Comparison of ENCODE assay signal across 11 cellular contexts in the genomic region with DNA sequence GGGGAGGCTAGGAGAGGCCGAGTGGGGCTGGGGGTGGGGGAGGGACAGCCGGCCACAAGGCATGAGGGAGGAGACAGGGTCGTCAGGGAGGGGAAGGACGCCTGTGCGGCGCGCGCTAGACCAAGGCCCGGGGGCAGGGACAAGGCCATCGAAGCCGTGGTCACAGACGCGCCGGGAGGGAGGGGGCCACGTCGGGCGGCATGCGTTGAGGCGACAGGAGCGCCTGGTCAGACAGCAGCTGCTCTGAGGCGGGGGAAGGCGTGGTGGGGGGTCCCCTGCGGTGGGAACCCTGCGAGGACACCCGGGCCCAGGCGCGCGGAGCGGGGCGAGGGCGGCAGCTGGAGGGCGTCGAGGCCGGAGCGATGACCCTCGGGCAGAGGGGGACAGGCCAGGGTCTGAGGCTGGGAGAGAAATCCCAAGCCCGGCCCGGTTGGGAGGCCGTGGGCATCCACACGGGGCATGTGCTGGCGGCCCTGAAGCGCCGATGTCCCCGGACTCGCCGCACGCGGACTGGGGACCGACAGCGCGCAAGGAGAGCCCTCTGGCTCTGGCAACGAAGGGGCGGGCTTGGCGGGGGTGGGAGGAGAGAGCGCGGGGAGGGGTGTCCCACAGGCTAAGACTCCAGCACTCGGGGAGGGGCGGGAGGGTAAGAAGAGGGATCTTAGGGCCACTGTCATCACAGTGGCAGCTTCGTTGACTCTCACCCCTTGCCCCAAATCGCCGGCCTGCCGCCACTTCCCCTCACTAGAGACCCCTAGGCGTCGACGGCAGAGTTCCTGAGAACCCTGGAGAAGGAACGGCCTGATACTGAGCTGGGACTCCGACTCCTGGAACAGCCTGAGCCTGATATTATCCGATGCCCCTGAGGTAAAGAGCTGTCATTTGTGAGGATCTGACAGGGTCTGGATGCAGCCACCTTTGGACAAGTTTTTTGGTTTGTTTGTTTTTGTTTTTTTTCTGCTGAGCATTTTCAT. TPM values are rescaled to one million over a fixed set of nuclear protein-coding genes. Genes with fewer than 3 reads are reported as not detected.
A peak's percentile ranks its signal among the peaks of the same experiment; 100 is the strongest.
DNase-seq lines count a peak whose midpoint lies in the region; ATAC-seq, FAIRE-seq and TF ChIP-seq lines count a peak whose summit lies in the region.
"Had no signal": no experiment of that assay in that cellular context is flagged by ENCODE, and none has a peak within 500 bp of the region (broad histone marks: within the 10 kb centered on the region; RNA-seq: fewer than 3 reads in every experiment).

No MANE protein-coding gene starts in this region.

- H3K4me3 Mint-ChIP-seq in MCF 10A (ENCODE audit: unreplicated experiment): no peak overlapping the region
- peak overlapping the region; percentile 39 for H3K4me3 Mint-ChIP-seq in activated T-helper 2 cell treated with anti-CD3 and anti-CD28 coated beads, Interferon-gamma antibody, Interleukin-2, Interleukin-4, amounts not matched to agents 10 μg/mL and 5 μg/mL and 100 μg/mL, durations not matched to agents 14 hours and 24 hours and 36 hours (ENCODE audit: low read depth)

- DNase-seq in breast epithelium (ENCODE audit: low spot score in 2 of 2): peak in 1 of 2 donors; percentile 15
- DNase-seq in MCF 10A (ENCODE audit: unreplicated experiment): no peak
- no peak for DNase-seq in activated T-helper 2 cell treated with anti-CD3 and anti-CD28 coated beads, Interferon-gamma antibody, Interleukin-2, Interleukin-4, amounts not matched to agents 10 μg/mL and 5 μg/mL and 100 μg/mL, durations not matched to agents 14 hours and 24 hours and 36 hours (ENCODE audit: low spot score)
- DNase-seq in HepG2 (ENCODE audit: low spot score): no peak
- peak in 1 of 2 donors; percentile 75 for DNase-seq in aorta
- no peak for DNase-seq in NCI-H1694 treated with DMSO at 0.1 percent for 48 hours (lab: John Stamatoyannopoulos, UW)
- no peak for DNase-seq in epidermal melanocyte (ENCODE audit: insufficient read length, low spot score)
- DNase-seq in prostate gland (ENCODE audit: low spot score): no peak
- DNase-seq: NCI-H1048 had no signal

- H3K4me1 ChIP-seq in breast epithelium (no peaks in the 10 kb centered on the region), HepG2 (ENCODE audit: insufficient read depth, low read length) (peaks cover 13% of the 10 kb centered on the region; the same call in 1 of the 2 replicates), aorta (ENCODE audit: control insufficient read depth in 1 of 2, insufficient read depth in 2 of 2, low read length in 2 of 2) (no peaks in the 10 kb centered on the region), prostate gland (replicated peaks) (no peaks in the 10 kb centered on the region)

- TF ChIP-seq POLR2A in breast epithelium (IDR thresholded peaks at IDR 0.05): no peak
- no peak for TF ChIP-seq POLR2A in HepG2 (IDR thresholded peaks at IDR 0.05; ENCODE audit: insufficient read depth in 1 of 2, low read depth in 2 of 2, low read length in 2 of 2)
- TF ChIP-seq POLR2A in prostate gland (IDR thresholded peaks at IDR 0.05): no peak

- peaks cover 12% of the 10 kb centered on the region for H3K4me1 Mint-ChIP-seq in MCF 10A (ENCODE audit: insufficient read depth, unreplicated experiment)
- H3K4me1 Mint-ChIP-seq in activated T-helper 2 cell treated with anti-CD3 and anti-CD28 coated beads, Interferon-gamma antibody, Interleukin-2, Interleukin-4, amounts not matched to agents 10 μg/mL and 5 μg/mL and 100 μg/mL, durations not matched to agents 14 hours and 24 hours and 36 hours (ENCODE audit: low read depth): peaks cover 12% of the 10 kb centered on the region

- in situ Hi-C loops in HepG2 (cut with HindIII; ENCODE audit: extremely low pct_ligation_motif_present, low pct_unique_long_range_greater_than_20kb): no loop called here

- H3K79me2 ChIP-seq in HepG2 (ENCODE audit: insufficient read depth, low read length): no peaks in the 10 kb centered on the region

- BruUV-seq in MCF 10A (replicated peaks; lab: Mats Ljungman, UMichigan): no TSS peak
- BruUV-seq in HepG2 (replicated peaks; lab: Mats Ljungman, UMichigan): no TSS peak

- POLR2A ChIA-PET in MCF 10A (lab: Yijun Ruan, JAX): interaction anchor here (0.5 to 0.7 kb wide), 3 partner anchors 9 to 1456 kb away, joined by 3 to 5 read pairs (median 4); no protein-coding TSS in a partner anchor
- POLR2A ChIA-PET in HepG2 (lab: Yijun Ruan, JAX): no interaction called here

- no peak for TF ChIP-seq RAD21 in HepG2 (CRISPR knock-in tag; IDR thresholded peaks at IDR 0.05)

- H3K9ac ChIP-seq in HepG2 (ENCODE audit: insufficient read depth, low read depth, low read length): no peak overlapping the region

- ATAC-seq in HepG2 (peak; percentile 36), aorta (ENCODE audit: low FRiP score) (peak; percentile 56)

- TF ChIP-seq CTCF in breast epithelium (IDR thresholded peaks at IDR 0.05) (no peak), MCF 10A (IDR thresholded peaks at IDR 0.05; ENCODE audit: unreplicated experiment) (no peak), HepG2 (CRISPR knock-in tag; IDR thresholded peaks at IDR 0.05) (no peak), prostate gland (IDR thresholded peaks at IDR 0.05) (no peak)

- no peaks in the 10 kb centered on the region for H4K20me1 ChIP-seq in HepG2 (ENCODE audit: insufficient read depth, low read length)

- CTCF ChIA-PET in MCF 10A (lab: Yijun Ruan, JAX): interaction anchor here (0.6 kb wide), 1 partner anchor 28 kb away, joined by 3 read pairs; no protein-coding TSS in a partner anchor
- CTCF ChIA-PET in HepG2 (lab: Yijun Ruan, JAX; ENCODE audit: low intra/inter-chr PET ratio, low total read pairs): no interaction called here

- H3K27ac ChIP-seq in breast epithelium (peak overlapping the region; percentile 25 to 72), HepG2 (ENCODE audit: extremely low read length, insufficient read depth, low read length) (no peak overlapping the region), aorta (ENCODE audit: low read depth in 1 of 2, low read length in 2 of 2) (no peak overlapping the region), prostate gland (no peak overlapping the region)
- H3K27ac ChIP-seq: skin epidermis had no signal

- intact Hi-C loops in breast epithelium (cut with DNase I; ENCODE audit: low total_unique reads) (no loop called here), MCF 10A (cut with micrococcal nuclease) (no loop called here), HepG2 (cut with micrococcal nuclease; ENCODE audit: unreplicated experiment) (no loop called here), aorta (cut with DNase I) (no loop called here), prostate gland (cut with DNase I) (no loop called here)
- intact Hi-C loops in activated T-helper 2 cell treated with anti-CD3 and anti-CD28 coated beads, Interferon-gamma antibody, Interleukin-2, Interleukin-4, amounts not matched to agents 10 μg/mL and 5 μg/mL and 100 μg/mL, durations not matched to agents 14 hours and 24 hours and 36 hours (cut with micrococcal nuclease): no loop called here

- no peak overlapping the region for H2AFZ ChIP-seq in HepG2 (ENCODE audit: low read length)

- no peak overlapping the region for H3K27ac Mint-ChIP-seq in MCF 10A (ENCODE audit: low read depth, unreplicated experiment)
- H3K27ac Mint-ChIP-seq in activated T-helper 2 cell treated with anti-CD3 and anti-CD28 coated beads, Interferon-gamma antibody, Interleukin-2, Interleukin-4, amounts not matched to agents 10 μg/mL and 5 μg/mL and 100 μg/mL, durations not matched to agents 14 hours and 24 hours and 36 hours: no peak overlapping the region

- WGBS in HepG2 (ENCODE audit: low lambda C conversion rate): 40% methylated on average over 60 of the region's 68 CpGs
- 5 to 11% methylated on average over 66 to 68 of the region's 68 CpGs for WGBS in aorta, 2 donors
- 38% methylated on average over 66 of the region's 68 CpGs for WGBS in prostate gland

- no peaks in the 10 kb centered on the region for H3K9me3 Mint-ChIP-seq in MCF 10A (ENCODE audit: unreplicated experiment)
- H3K9me3 Mint-ChIP-seq in activated T-helper 2 cell treated with anti-CD3 and anti-CD28 coated beads, Interferon-gamma antibody, Interleukin-2, Interleukin-4, amounts not matched to agents 10 μg/mL and 5 μg/mL and 100 μg/mL, durations not matched to agents 14 hours and 24 hours and 36 hours: no peaks in the 10 kb centered on the region

- no peak for FAIRE-seq in HepG2 (lab: Jason Lieb, UNC)

- peaks cover 19% of the 10 kb centered on the region for H3K27me3 Mint-ChIP-seq in MCF 10A (ENCODE audit: insufficient read depth, unreplicated experiment)
- peaks cover 40% of the 10 kb centered on the region for H3K27me3 Mint-ChIP-seq in activated T-helper 2 cell treated with anti-CD3 and anti-CD28 coated beads, Interferon-gamma antibody, Interleukin-2, Interleukin-4, amounts not matched to agents 10 μg/mL and 5 μg/mL and 100 μg/mL, durations not matched to agents 14 hours and 24 hours and 36 hours (ENCODE audit: low read depth)

- no peak for TF ChIP-seq EP300 in HepG2 (IDR thresholded peaks at IDR 0.05; ENCODE audit: low read depth in 2 of 2, low read length in 2 of 2)
- TF ChIP-seq EP300 in HepG2 (CRISPR knock-in tag; IDR thresholded peaks at IDR 0.05; ENCODE audit: borderline replicate concordance): no peak

- H3K9me3 ChIP-seq in breast epithelium (no peaks in the 10 kb centered on the region), HepG2 (ENCODE audit: low read length) (no peaks in the 10 kb centered on the region), aorta (ENCODE audit: control insufficient read depth, low read length) (no peaks in the 10 kb centered on the region), prostate gland (no peaks in the 10 kb centered on the region)

- H3K27me3 ChIP-seq in breast epithelium (peaks cover 3 to 13% of the 10 kb centered on the region in 2 donors), HepG2 (ENCODE audit: control insufficient read depth in 1 of 2, insufficient read depth in 2 of 2, low read length in 2 of 2) (peaks cover 7 to 57% of the 10 kb centered on the region in 2 experiments; a peak in 4 of 5 replicates), aorta (ENCODE audit: control insufficient read depth in 1 of 2, insufficient read depth in 2 of 2, low read length in 1 of 2) (peaks cover 0 to 3% of the 10 kb centered on the region in 2 donors), prostate gland (replicated peaks; ENCODE audit: insufficient read depth) (peaks cover 8% of the 10 kb centered on the region)

- H3K36me3 Mint-ChIP-seq in MCF 10A (ENCODE audit: insufficient read depth, unreplicated experiment): no peaks in the 10 kb centered on the region
- H3K36me3 Mint-ChIP-seq in activated T-helper 2 cell treated with anti-CD3 and anti-CD28 coated beads, Interferon-gamma antibody, Interleukin-2, Interleukin-4, amounts not matched to agents 10 μg/mL and 5 μg/mL and 100 μg/mL, durations not matched to agents 14 hours and 24 hours and 36 hours (ENCODE audit: low read depth): no peaks in the 10 kb centered on the region

- H3K36me3 ChIP-seq in breast epithelium (no peaks in the 10 kb centered on the region), HepG2 (replicated peaks in 1 of 2; ENCODE audit: control insufficient read depth in 1 of 2, insufficient read depth in 2 of 2, low read length in 2 of 2) (no peaks in the 10 kb centered on the region), aorta (ENCODE audit: control insufficient read depth in 1 of 2, insufficient read depth in 2 of 2, low read length in 1 of 2) (no peaks in the 10 kb centered on the region), prostate gland (no peaks in the 10 kb centered on the region)

- peak overlapping the region; percentile 41; the same call in 1 of the 2 replicates for H3K4me2 ChIP-seq in HepG2 (ENCODE audit: low read depth, low read length)

- peak overlapping the region in 2 of 3 donors; percentile 20 to 48 for H3K4me3 ChIP-seq in breast epithelium
- peak overlapping the region in 1 of 3 experiments; percentile 30; a peak in 1 of 6 replicates for H3K4me3 ChIP-seq in HepG2 (replicated peaks in 1 of 3; ENCODE audit: insufficient read depth in 1 of 3, low read depth in 2 of 3, low read length in 3 of 3)
- no peak overlapping the region for H3K4me3 ChIP-seq in aorta (ENCODE audit: low read length in 2 of 2)
- H3K4me3 ChIP-seq in prostate gland: no peak overlapping the region
- H3K4me3 ChIP-seq: skin epidermis had no signal

RNA-seq across cellular contexts. Expression of a gene that starts 5.0 kb away (rescaled TPM):
- total RNA-seq in breast epithelium (under 1 TPM in 1 of 3 donors, not detected in 2; under 0.01 TPM), MCF 10A (2022) (not detected in 2 replicates), HepG2 (2016; rRNA removed; fragmentation: Illumina TruSeq; extraction: Trizol) (not detected in 2 replicates), aorta (not detected), prostate gland (not detected)
- total RNA-seq in activated T-helper 2 cell treated with anti-CD3 and anti-CD28 coated beads, Interferon-gamma antibody, Interleukin-2, Interleukin-4, amounts not matched to agents 10 μg/mL and 5 μg/mL and 100 μg/mL, durations not matched to agents 14 hours and 24 hours and 36 hours: not detected in 2 replicates
- total RNA-seq in HepG2 (2016; cell fraction: cytosol; rRNA removed; fragmentation: Illumina TruSeq; extraction: Trizol; ENCODE audit: low read depth): not detected in 2 replicates
- not detected in 2 replicates for total RNA-seq in HepG2 (2016; cell fraction: insoluble cytoplasmic fraction; rRNA removed; fragmentation: Illumina TruSeq; extraction: Trizol)
- total RNA-seq in HepG2 (2016; cell fraction: membrane; rRNA removed; fragmentation: Illumina TruSeq; extraction: Trizol): not detected in 2 replicates
- total RNA-seq in HepG2 (2016; cell fraction: nucleus; rRNA removed; fragmentation: Illumina TruSeq; extraction: Trizol): not detected in 2 replicates
- polyA plus RNA-seq in HepG2 (2011; rRNA removed) (not detected in 2 replicates), aorta (not detected)
- polyA plus RNA-seq in HepG2 (2011; cell fraction: cytosol; rRNA removed): not detected in 2 replicates
- not detected in 2 replicates for polyA plus RNA-seq in HepG2 (2011; cell fraction: nucleus; rRNA removed)
- polyA plus RNA-seq in HepG2 (2012): not detected in 2 replicates
- polyA plus RNA-seq in HepG2 (2016; cell fraction: cytosol; fragmentation: Illumina TruSeq; extraction: Trizol; ENCODE audit: low read depth): not detected in 2 replicates
- polyA plus RNA-seq in HepG2 (2016; cell fraction: insoluble cytoplasmic fraction; fragmentation: Illumina TruSeq; extraction: Trizol; ENCODE audit: low read depth): not detected in 2 replicates
- polyA plus RNA-seq in HepG2 (2016; cell fraction: membrane; fragmentation: Illumina TruSeq; extraction: Trizol; ENCODE audit: low read depth): not detected in 2 replicates
- not detected in 2 replicates for polyA plus RNA-seq in HepG2 (2016; cell fraction: nucleus; fragmentation: Illumina TruSeq; extraction: Trizol; ENCODE audit: insufficient read depth, low read depth)
- not detected in 2 replicates for polyA minus RNA-seq in HepG2 (2011; rRNA and poly(A)+ RNA removed; ENCODE audit: low replicate concordance)
- not detected in 2 replicates for polyA minus RNA-seq in HepG2 (2011; cell fraction: cytosol; rRNA and poly(A)+ RNA removed)
- polyA minus RNA-seq in HepG2 (2011; cell fraction: nucleus; rRNA and poly(A)+ RNA removed): not detected in 2 replicates
- total RNA-seq: glomerular endothelial cell had no signal

RNA-seq across cellular contexts. Expression of a gene that starts 6.4 kb away (rescaled TPM):
- total RNA-seq in breast epithelium (not detected), MCF 10A (2022) (not detected in 2 replicates), HepG2 (2016; rRNA removed; fragmentation: Illumina TruSeq; extraction: Trizol) (not detected in 2 replicates), aorta (not detected), prostate gland (1 to 10 TPM in 1 of 2 donors, not detected in 1; 4.4 TPM)
- total RNA-seq in activated T-helper 2 cell treated with anti-CD3 and anti-CD28 coated beads, Interferon-gamma antibody, Interleukin-2, Interleukin-4, amounts not matched to agents 10 μg/mL and 5 μg/mL and 100 μg/mL, durations not matched to agents 14 hours and 24 hours and 36 hours: not detected in 2 replicates
- not detected in 2 replicates for total RNA-seq in HepG2 (2016; cell fraction: cytosol; rRNA removed; fragmentation: Illumina TruSeq; extraction: Trizol; ENCODE audit: low read depth)
- total RNA-seq in HepG2 (2016; cell fraction: insoluble cytoplasmic fraction; rRNA removed; fragmentation: Illumina TruSeq; extraction: Trizol): not detected in 2 replicates
- not detected in 2 replicates for total RNA-seq in HepG2 (2016; cell fraction: membrane; rRNA removed; fragmentation: Illumina TruSeq; extraction: Trizol)
- not detected in 2 replicates for total RNA-seq in HepG2 (2016; cell fraction: nucleus; rRNA removed; fragmentation: Illumina TruSeq; extraction: Trizol)
- polyA plus RNA-seq in HepG2 (2011; rRNA removed) (not detected in 2 replicates), aorta (not detected)
- polyA plus RNA-seq in HepG2 (2011; cell fraction: cytosol; rRNA removed): not detected in 2 replicates
- not detected in 2 replicates for polyA plus RNA-seq in HepG2 (2011; cell fraction: nucleus; rRNA removed)
- polyA plus RNA-seq in HepG2 (2012): not detected in 2 replicates
- not detected in 2 replicates for polyA plus RNA-seq in HepG2 (2016; cell fraction: cytosol; fragmentation: Illumina TruSeq; extraction: Trizol; ENCODE audit: low read depth)
- polyA plus RNA-seq in HepG2 (2016; cell fraction: insoluble cytoplasmic fraction; fragmentation: Illumina TruSeq; extraction: Trizol; ENCODE audit: low read depth): not detected in 2 replicates
- not detected in 2 replicates for polyA plus RNA-seq in HepG2 (2016; cell fraction: membrane; fragmentation: Illumina TruSeq; extraction: Trizol; ENCODE audit: low read depth)
- not detected in 2 replicates for polyA plus RNA-seq in HepG2 (2016; cell fraction: nucleus; fragmentation: Illumina TruSeq; extraction: Trizol; ENCODE audit: insufficient read depth, low read depth)
- not detected in 2 replicates for polyA minus RNA-seq in HepG2 (2011; rRNA and poly(A)+ RNA removed; ENCODE audit: low replicate concordance)
- polyA minus RNA-seq in HepG2 (2011; cell fraction: cytosol; rRNA and poly(A)+ RNA removed): not detected in 2 replicates
- polyA minus RNA-seq in HepG2 (2011; cell fraction: nucleus; rRNA and poly(A)+ RNA removed): not detected in 2 replicates
- total RNA-seq: glomerular endothelial cell had no signal

RNA-seq across cellular contexts. Expression of a gene that starts 19.3 kb away (rescaled TPM):
- 10 to 100 TPM; 23.4 to 38.0 (median 36.6) TPM for total RNA-seq in breast epithelium
- total RNA-seq in MCF 10A (2022): 42.1 and 46.4 TPM in 2 replicates
- 29.2 and 35.2 TPM in 2 replicates for total RNA-seq in activated T-helper 2 cell treated with anti-CD3 and anti-CD28 coated beads, Interferon-gamma antibody, Interleukin-2, Interleukin-4, amounts not matched to agents 10 μg/mL and 5 μg/mL and 100 μg/mL, durations not matched to agents 14 hours and 24 hours and 36 hours
- total RNA-seq in HepG2 (2016; rRNA removed; fragmentation: Illumina TruSeq; extraction: Trizol): 12.6 and 40.1 TPM in 2 replicates
- 15.8 and 19.1 TPM in 2 replicates for total RNA-seq in HepG2 (2016; cell fraction: cytosol; rRNA removed; fragmentation: Illumina TruSeq; extraction: Trizol; ENCODE audit: low read depth)
- total RNA-seq in HepG2 (2016; cell fraction: insoluble cytoplasmic fraction; rRNA removed; fragmentation: Illumina TruSeq; extraction: Trizol): 12.7 and 43.6 TPM in 2 replicates
- 25.5 and 30.3 TPM in 2 replicates for total RNA-seq in HepG2 (2016; cell fraction: membrane; rRNA removed; fragmentation: Illumina TruSeq; extraction: Trizol)
- 50.5 and 56.6 TPM in 2 replicates for total RNA-seq in HepG2 (2016; cell fraction: nucleus; rRNA removed; fragmentation: Illumina TruSeq; extraction: Trizol)
- polyA plus RNA-seq in HepG2 (2011; rRNA removed): 84.2 and 92.3 TPM in 2 replicates
- polyA plus RNA-seq in HepG2 (2011; cell fraction: cytosol; rRNA removed): 34.6 and 52.7 TPM in 2 replicates
- 548 and 651 TPM in 2 replicates for polyA plus RNA-seq in HepG2 (2011; cell fraction: nucleus; rRNA removed)
- polyA plus RNA-seq in HepG2 (2012): 37.5 and 47.0 TPM in 2 replicates
- 15.4 and 16.6 TPM in 2 replicates for polyA plus RNA-seq in HepG2 (2016; cell fraction: cytosol; fragmentation: Illumina TruSeq; extraction: Trizol; ENCODE audit: low read depth)
- polyA plus RNA-seq in HepG2 (2016; cell fraction: insoluble cytoplasmic fraction; fragmentation: Illumina TruSeq; extraction: Trizol; ENCODE audit: low read depth): 13.1 and 14.6 TPM in 2 replicates
- polyA plus RNA-seq in HepG2 (2016; cell fraction: membrane; fragmentation: Illumina TruSeq; extraction: Trizol; ENCODE audit: low read depth): 23.9 and 27.4 TPM in 2 replicates
- polyA plus RNA-seq in HepG2 (2016; cell fraction: nucleus; fragmentation: Illumina TruSeq; extraction: Trizol; ENCODE audit: insufficient read depth, low read depth): 129 TPM in 2 replicates
- 12.5 and 33.7 TPM in 2 replicates for polyA minus RNA-seq in HepG2 (2011; rRNA and poly(A)+ RNA removed; ENCODE audit: low replicate concordance)
- polyA minus RNA-seq in HepG2 (2011; cell fraction: cytosol; rRNA and poly(A)+ RNA removed): 9.0 and 9.2 TPM in 2 replicates
- 45.2 and 51.7 TPM in 2 replicates for polyA minus RNA-seq in HepG2 (2011; cell fraction: nucleus; rRNA and poly(A)+ RNA removed)
- total RNA-seq in aorta: 10 to 100 TPM; 28.4 to 50.7 TPM
- 100 to 1,000 TPM in 1 of 2 donors, 10 to 100 TPM in 1; 19.2 to 178 TPM for polyA plus RNA-seq in aorta
- 10 to 100 TPM; 54.8 to 58.1 TPM for total RNA-seq in prostate gland

RNA-seq across cellular contexts. Expression of a gene that starts 19.4 kb away (rescaled TPM):
- total RNA-seq in breast epithelium (10 to 100 TPM; 25.3 to 34.7 (median 33.8) TPM), MCF 10A (2022) (32.1 and 32.6 TPM in 2 replicates), HepG2 (2016; rRNA removed; fragmentation: Illumina TruSeq; extraction: Trizol) (27.6 and 35.4 TPM in 2 replicates), aorta (10 to 100 TPM; 29.5 to 51.2 TPM), prostate gland (10 to 100 TPM; 27.5 to 37.3 TPM)
- total RNA-seq in activated T-helper 2 cell treated with anti-CD3 and anti-CD28 coated beads, Interferon-gamma antibody, Interleukin-2, Interleukin-4, amounts not matched to agents 10 μg/mL and 5 μg/mL and 100 μg/mL, durations not matched to agents 14 hours and 24 hours and 36 hours: 47.4 and 50.1 TPM in 2 replicates
- 5.8 and 7.1 TPM in 2 replicates for total RNA-seq in HepG2 (2016; cell fraction: cytosol; rRNA removed; fragmentation: Illumina TruSeq; extraction: Trizol; ENCODE audit: low read depth)
- 28.5 and 36.0 TPM in 2 replicates for total RNA-seq in HepG2 (2016; cell fraction: insoluble cytoplasmic fraction; rRNA removed; fragmentation: Illumina TruSeq; extraction: Trizol)
- total RNA-seq in HepG2 (2016; cell fraction: membrane; rRNA removed; fragmentation: Illumina TruSeq; extraction: Trizol): 7.1 and 7.2 TPM in 2 replicates
- total RNA-seq in HepG2 (2016; cell fraction: nucleus; rRNA removed; fragmentation: Illumina TruSeq; extraction: Trizol): 36.6 and 39.6 TPM in 2 replicates
- polyA plus RNA-seq in HepG2 (2011; rRNA removed) (34.2 and 44.0 TPM in 2 replicates), aorta (100 to 1,000 TPM in 1 of 2 donors, 1 to 10 TPM in 1; 9.1 to 102 TPM)
- 21.5 and 23.3 TPM in 2 replicates for polyA plus RNA-seq in HepG2 (2011; cell fraction: cytosol; rRNA removed)
- polyA plus RNA-seq in HepG2 (2011; cell fraction: nucleus; rRNA removed): 216 and 253 TPM in 2 replicates
- 26.0 and 31.8 TPM in 2 replicates for polyA plus RNA-seq in HepG2 (2012)
- polyA plus RNA-seq in HepG2 (2016; cell fraction: cytosol; fragmentation: Illumina TruSeq; extraction: Trizol; ENCODE audit: low read depth): 3.7 and 4.5 TPM in 2 replicates
- polyA plus RNA-seq in HepG2 (2016; cell fraction: insoluble cytoplasmic fraction; fragmentation: Illumina TruSeq; extraction: Trizol; ENCODE audit: low read depth): 22.7 and 23.3 TPM in 2 replicates
- polyA plus RNA-seq in HepG2 (2016; cell fraction: membrane; fragmentation: Illumina TruSeq; extraction: Trizol; ENCODE audit: low read depth): 4.4 and 5.8 TPM in 2 replicates
- 85.0 and 94.6 TPM in 2 replicates for polyA plus RNA-seq in HepG2 (2016; cell fraction: nucleus; fragmentation: Illumina TruSeq; extraction: Trizol; ENCODE audit: insufficient read depth, low read depth)
- polyA minus RNA-seq in HepG2 (2011; rRNA and poly(A)+ RNA removed; ENCODE audit: low replicate concordance): 26.6 and 68.4 TPM in 2 replicates
- polyA minus RNA-seq in HepG2 (2011; cell fraction: cytosol; rRNA and poly(A)+ RNA removed): 14.9 and 18.9 TPM in 2 replicates
- 34.0 and 43.6 TPM in 2 replicates for polyA minus RNA-seq in HepG2 (2011; cell fraction: nucleus; rRNA and poly(A)+ RNA removed)

RNA-seq across cellular contexts. Expression of a gene that starts 20.8 kb away (rescaled TPM):
- total RNA-seq in breast epithelium (10 to 100 TPM; 23.1 to 45.4 (median 28.5) TPM), MCF 10A (2022) (not detected in 2 replicates), HepG2 (2016; rRNA removed; fragmentation: Illumina TruSeq; extraction: Trizol) (not detected in 2 replicates), aorta (1 to 10 TPM; 3.4 to 3.7 TPM), prostate gland (10 to 100 TPM in 1 of 2 donors, 1 to 10 TPM in 1; 7.4 to 35.5 TPM)
- 1.3 and 1.5 TPM in 2 replicates for total RNA-seq in activated T-helper 2 cell treated with anti-CD3 and anti-CD28 coated beads, Interferon-gamma antibody, Interleukin-2, Interleukin-4, amounts not matched to agents 10 μg/mL and 5 μg/mL and 100 μg/mL, durations not matched to agents 14 hours and 24 hours and 36 hours
- not detected in 2 replicates for total RNA-seq in HepG2 (2016; cell fraction: cytosol; rRNA removed; fragmentation: Illumina TruSeq; extraction: Trizol; ENCODE audit: low read depth)
- not detected in 2 replicates for total RNA-seq in HepG2 (2016; cell fraction: insoluble cytoplasmic fraction; rRNA removed; fragmentation: Illumina TruSeq; extraction: Trizol)
- not detected in 2 replicates for total RNA-seq in HepG2 (2016; cell fraction: membrane; rRNA removed; fragmentation: Illumina TruSeq; extraction: Trizol)
- not detected in 2 replicates for total RNA-seq in HepG2 (2016; cell fraction: nucleus; rRNA removed; fragmentation: Illumina TruSeq; extraction: Trizol)
- polyA plus RNA-seq in HepG2 (2011; rRNA removed) (0.07 TPM in 1 of 2 replicates, not detected in the other), aorta (under 1 TPM in 1 of 2 donors, not detected in 1; 0.23 TPM)
- 0.04 TPM in 1 of 2 replicates, not detected in the other for polyA plus RNA-seq in HepG2 (2011; cell fraction: cytosol; rRNA removed)
- 0.14 and 0.34 TPM in 2 replicates for polyA plus RNA-seq in HepG2 (2011; cell fraction: nucleus; rRNA removed)
- polyA plus RNA-seq in HepG2 (2012): not detected in 2 replicates
- polyA plus RNA-seq in HepG2 (2016; cell fraction: cytosol; fragmentation: Illumina TruSeq; extraction: Trizol; ENCODE audit: low read depth): not detected in 2 replicates
- not detected in 2 replicates for polyA plus RNA-seq in HepG2 (2016; cell fraction: insoluble cytoplasmic fraction; fragmentation: Illumina TruSeq; extraction: Trizol; ENCODE audit: low read depth)
- not detected in 2 replicates for polyA plus RNA-seq in HepG2 (2016; cell fraction: membrane; fragmentation: Illumina TruSeq; extraction: Trizol; ENCODE audit: low read depth)
- not detected in 2 replicates for polyA plus RNA-seq in HepG2 (2016; cell fraction: nucleus; fragmentation: Illumina TruSeq; extraction: Trizol; ENCODE audit: insufficient read depth, low read depth)
- not detected in 2 replicates for polyA minus RNA-seq in HepG2 (2011; rRNA and poly(A)+ RNA removed; ENCODE audit: low replicate concordance)
- polyA minus RNA-seq in HepG2 (2011; cell fraction: cytosol; rRNA and poly(A)+ RNA removed): not detected in 2 replicates
- polyA minus RNA-seq in HepG2 (2011; cell fraction: nucleus; rRNA and poly(A)+ RNA removed): not detected in 2 replicates

Comparison
In these comparisons a context has a peak if more than half of its experiments do, and no peak if none do; other contexts are left out.
1. H3K27ac ChIP-seq: peak in breast epithelium (2 of 2); none in HepG2 (single experiment), aorta (0 of 2) and prostate gland (0 of 2).
2. H3K4me3 ChIP-seq: peak in breast epithelium (2 of 3); none in aorta (0 of 2) and prostate gland (0 of 2).